In genomic region chr15:65916664-65917406, GRCh38 we compare ENCODE assay signal across 1 cellular context.
TF ChIP-seq lines count a peak whose summit lies in the region.

No MANE protein-coding gene starts in this region.

TF ChIP-seq in HepG2, 621 proteins besides CTCF, POLR2A, EP300 and RAD21 (continued from another document):
- no peak for TF ChIP-seq LCORL (IDR thresholded peaks at IDR 0.05)
- TF ChIP-seq LCORL (CRISPR knock-in tag; IDR thresholded peaks at IDR 0.05): peak; percentile 41; the same call in 1 of the 2 replicates
- no peak for TF ChIP-seq TCF7 (IDR thresholded peaks at IDR 0.05; ENCODE audit: low read depth)
- no peak for TF ChIP-seq KLF11 (CRISPR knock-in tag; IDR thresholded peaks at IDR 0.05)
- TF ChIP-seq SMARCC2 (IDR thresholded peaks at IDR 0.05): no peak
- no peak for TF ChIP-seq ZNF7 (CRISPR knock-in tag; IDR thresholded peaks at IDR 0.05)
- no peak for TF ChIP-seq SP5 (CRISPR knock-in tag; IDR thresholded peaks at IDR 0.05; ENCODE audit: borderline replicate concordance, low read depth)
- TF ChIP-seq TEAD3 (CRISPR knock-in tag; optimal IDR thresholded peaks at IDR 0.05; ENCODE audit: borderline replicate concordance): peak; percentile 76
- TF ChIP-seq ZFP62 (CRISPR knock-in tag; IDR thresholded peaks at IDR 0.05): no peak
- peak; percentile 42; the same call in 1 of the 2 replicates for TF ChIP-seq KDM2A (CRISPR knock-in tag; IDR thresholded peaks at IDR 0.05; ENCODE audit: borderline replicate concordance, low read depth)
- TF ChIP-seq YY1 (IDR thresholded peaks at IDR 0.05; ENCODE audit: insufficient read depth, insufficient replicate concordance, low read depth, low read length): peak; percentile 20
- TF ChIP-seq ZNF333 (CRISPR knock-in tag; IDR thresholded peaks at IDR 0.05; ENCODE audit: borderline replicate concordance): 0 out of 2 replicates have a peak, but pooled peaks have one; percentile 41
- TF ChIP-seq BCL6 (CRISPR knock-in tag; IDR thresholded peaks at IDR 0.05): no peak
- TF ChIP-seq NONO (IDR thresholded peaks at IDR 0.05): no peak
- TF ChIP-seq NONO (CRISPR knock-in tag; conservative IDR thresholded peaks at IDR 0.05): peak; percentile 77; the same call in 1 of the 2 replicates
- no peak for TF ChIP-seq RARG (CRISPR knock-in tag; IDR thresholded peaks at IDR 0.05; ENCODE audit: low read depth)
- no peak for TF ChIP-seq ZNF75D (CRISPR knock-in tag; IDR thresholded peaks at IDR 0.05; ENCODE audit: borderline replicate concordance)
- no peak for TF ChIP-seq CBFB (CRISPR knock-in tag; IDR thresholded peaks at IDR 0.05)
- TF ChIP-seq BATF2 (CRISPR knock-in tag; IDR thresholded peaks at IDR 0.05): 0 out of 2 replicates have a peak, but pooled peaks have one; percentile 18
- TF ChIP-seq BRCA1 (CRISPR knock-in tag; IDR thresholded peaks at IDR 0.05): no peak
- peak; percentile 67 for TF ChIP-seq ZFX (CRISPR knock-in tag; IDR thresholded peaks at IDR 0.05; ENCODE audit: low read depth)
- TF ChIP-seq ZNF564 (CRISPR knock-in tag; IDR thresholded peaks at IDR 0.05): no peak
- TF ChIP-seq FOXA3 (CRISPR knock-in tag; IDR thresholded peaks at IDR 0.05): peak; percentile 18; the same call in 1 of the 2 replicates
- TF ChIP-seq HNF1B (CRISPR knock-in tag; IDR thresholded peaks at IDR 0.05): peak; percentile 32; the same call in 1 of the 2 replicates
- TF ChIP-seq ELK4 (CRISPR knock-in tag; IDR thresholded peaks at IDR 0.05; ENCODE audit: borderline replicate concordance): no peak
- peak; percentile 64 for TF ChIP-seq PATZ1 (CRISPR knock-in tag; IDR thresholded peaks at IDR 0.05)
- TF ChIP-seq ZNF274 (CRISPR knock-in tag; IDR thresholded peaks at IDR 0.05): peak; percentile 39; the same call in 1 of the 2 replicates
- no peak for TF ChIP-seq THAP8 (CRISPR knock-in tag; IDR thresholded peaks at IDR 0.05; ENCODE audit: borderline replicate concordance)
- TF ChIP-seq STAG1 (CRISPR knock-in tag; IDR thresholded peaks at IDR 0.05): peak; percentile 91
- no peak for TF ChIP-seq KDM3A (CRISPR knock-in tag; IDR thresholded peaks at IDR 0.05; ENCODE audit: low read depth)
- TF ChIP-seq SP140L (CRISPR knock-in tag; IDR thresholded peaks at IDR 0.05; ENCODE audit: borderline replicate concordance): no peak
- no peak for TF ChIP-seq ZBTB38 (CRISPR knock-in tag; IDR thresholded peaks at IDR 0.05)
- TF ChIP-seq EED (CRISPR knock-in tag; IDR thresholded peaks at IDR 0.05): peak; percentile 46; the same call in 1 of the 2 replicates
- TF ChIP-seq CBX5 (CRISPR knock-in tag; IDR thresholded peaks at IDR 0.05; ENCODE audit: borderline replicate concordance): peak; percentile 29; the same call in 1 of the 2 replicates
- TF ChIP-seq TBX2 (CRISPR knock-in tag; IDR thresholded peaks at IDR 0.05; ENCODE audit: borderline replicate concordance): peak; percentile 53; the same call in 1 of the 2 replicates
